Comparison of ENCODE assay signal across 23 cellular contexts in genomic region chr7:120926943-120927346, GRCh38. TPM values are rescaled to one million over a fixed set of nuclear protein-coding genes. Genes with fewer than 3 reads are reported as not detected.
A peak's percentile ranks its signal among the peaks of the same experiment; 100 is the strongest.
DNase-seq lines count a peak whose midpoint lies in the region; ATAC-seq and TF ChIP-seq lines count a peak whose summit lies in the region.
"Had no signal": no experiment of that assay in that cellular context is flagged by ENCODE, and none has a peak within 500 bp of the region (broad histone marks: within the 10 kb centered on the region; RNA-seq: fewer than 3 reads in every experiment).

No MANE protein-coding gene starts in this region.

- no peak overlapping the region for H2AFZ ChIP-seq in trophoblast cell (ENCODE audit: insufficient read depth, low read length, poor library complexity)

- DNase-seq in WTC11 (ENCODE audit: low spot score) (no peak), trophoblast cell (peak; percentile 56 to 72), dermis blood vessel endothelial cell (no peak), NCI-H345 treated with DMSO at 0.1 percent for 48 hours (lab: John Stamatoyannopoulos, UW; ENCODE audit: unreplicated experiment) (no peak)
- no peak for DNase-seq in stimulated activated CD4-positive, alpha-beta T cell treated with anti-CD3 and anti-CD28 coated beads, Interleukin-2, amount 100 ng/mL, for 24 hours
- DNase-seq: activated CD8-positive, alpha-beta memory T cell treated with anti-CD3 and anti-CD28 coated beads, Interleukin-2, amount 10 ng/mL, durations not matched to agents 7 days and 5 days; activated effector memory CD4-positive, alpha-beta T cell treated with anti-CD3 and anti-CD28 coated beads, Interleukin-2, amount 50 U/mL, for 16 hours; Calu3; cerebellar nuclear complex; effector memory CD4-positive, alpha-beta T cell; GDM1; left cardiac atrium; MM.1S; mucosa of descending colon; NCI-H187 treated with DMSO at 0.1 percent for 48 hours; NCI-H510A treated with DMSO at 0.1 percent for 48 hours; stimulated activated CD4-positive, alpha-beta T cell treated with anti-CD3 and anti-CD28 coated beads, Interleukin-15, amount 100 ng/mL, for 24 hours; stimulated activated naive CD4-positive, alpha-beta T cell treated with Interleukin-2 at 50 U/mL for 16 hours; transverse colon had no signal

- no peaks in the 10 kb centered on the region for H3K27me3 ChIP-seq in trophoblast cell (ENCODE audit: insufficient read depth, low read length)
- H3K27me3 ChIP-seq: transverse colon had no signal

- no peaks in the 10 kb centered on the region for H3K79me2 ChIP-seq in trophoblast cell (ENCODE audit: control insufficient read depth, insufficient read depth, low read length, poor library complexity)

- H2BK120ac ChIP-seq in trophoblast cell (ENCODE audit: insufficient read depth, low read length, poor library complexity), result no peak overlapping the region

- no peak overlapping the region for H3K14ac ChIP-seq in trophoblast cell (ENCODE audit: low read length)

- H3K9me3 Mint-ChIP-seq in WTC11, result no peaks in the 10 kb centered on the region

- H3K4me3 ChIP-seq in trophoblast cell (ENCODE audit: low read depth, low read length), result no peak overlapping the region
- H3K4me3 ChIP-seq: mucosa of descending colon, SJSA1, transverse colon had no signal

- peak; percentile 11 for ATAC-seq in GM21390 (IDR thresholded peaks at IDR 0.05; ENCODE audit: unreplicated experiment)
- peak; percentile 19 for ATAC-seq in HG03354 (IDR thresholded peaks at IDR 0.05; ENCODE audit: poor library complexity, severe bottlenecking, unreplicated experiment)
- ATAC-seq in WTC11, result peak; percentile 77
- no peak for ATAC-seq in GM19452 (IDR thresholded peaks at IDR 0.05; ENCODE audit: unreplicated experiment)
- ATAC-seq: activated CD8-positive, alpha-beta memory T cell treated with anti-CD3 and anti-CD28 coated beads, Interleukin-2, amount 10 ng/mL, durations not matched to agents 7 days and 5 days; left cardiac atrium had no signal

- H3K4me3 Mint-ChIP-seq in WTC11, result no peak overlapping the region
- H3K4me3 Mint-ChIP-seq: activated CD8-positive, alpha-beta memory T cell treated with anti-CD3 and anti-CD28 coated beads, Interleukin-2, amount 10 ng/mL, durations not matched to agents 7 days and 5 days had no signal

- H3K79me1 ChIP-seq in trophoblast cell (ENCODE audit: low read length), result no peaks in the 10 kb centered on the region

- no peaks in the 10 kb centered on the region for H3K36me3 ChIP-seq in trophoblast cell (ENCODE audit: control insufficient read depth in 1 of 2, insufficient read depth in 2 of 2, low read length in 2 of 2)
- H3K36me3 ChIP-seq: SJSA1, transverse colon had no signal

- H3K9me3 ChIP-seq in trophoblast cell (ENCODE audit: insufficient read depth, low read depth, low read length), result no peaks in the 10 kb centered on the region
- H3K9me3 ChIP-seq: mucosa of descending colon, SJSA1, transverse colon had no signal

- CTCF ChIA-PET in WTC11 (lab: Charles Lee), result no interaction called here

- no peak overlapping the region for H2BK12ac ChIP-seq in trophoblast cell (ENCODE audit: low read length)

- H3K4ac ChIP-seq in trophoblast cell (ENCODE audit: low read depth, low read length), result no peak overlapping the region

- no peaks in the 10 kb centered on the region for H3K36me3 Mint-ChIP-seq in WTC11
- H3K36me3 Mint-ChIP-seq: activated CD8-positive, alpha-beta memory T cell treated with anti-CD3 and anti-CD28 coated beads, Interleukin-2, amount 10 ng/mL, durations not matched to agents 7 days and 5 days had no signal

- no CpG with 5 or more reads among the region's 2 CpGs for WGBS in trophoblast cell (ENCODE audit: extremely low coverage, insufficient coverage, insufficient read length)

- POLR2A ChIA-PET in WTC11 (lab: Charles Lee), result no interaction called here

- H3K27me3 Mint-ChIP-seq in WTC11 (ENCODE audit: low read depth), result no peaks in the 10 kb centered on the region

- no peak overlapping the region for H4K91ac ChIP-seq in trophoblast cell (ENCODE audit: low read depth, low read length)

- no peak overlapping the region for H2BK5ac ChIP-seq in trophoblast cell (ENCODE audit: low read depth, low read length, poor library complexity)

- H3K23ac ChIP-seq in trophoblast cell (ENCODE audit: low read length), result no peak overlapping the region

- H3K4me1 ChIP-seq in trophoblast cell (ENCODE audit: control insufficient read depth in 1 of 2, insufficient read depth in 2 of 2, low read length in 2 of 2), result no peaks in the 10 kb centered on the region
- H3K4me1 ChIP-seq: SJSA1 had no signal

- TF ChIP-seq CTCF in WTC11 (IDR thresholded peaks at IDR 0.05), result no peak

- H4K8ac ChIP-seq in trophoblast cell (ENCODE audit: low read depth, low read length), result no peak overlapping the region

- H3K9ac ChIP-seq in trophoblast cell (ENCODE audit: low read length), result no peak overlapping the region

- H3K4me1 Mint-ChIP-seq in WTC11, result peaks cover 22% of the 10 kb centered on the region

- H3K4me2 ChIP-seq in trophoblast cell (ENCODE audit: low read length), result no peak overlapping the region

- H2AK5ac ChIP-seq in trophoblast cell (ENCODE audit: low read length), result no peak overlapping the region

- peak overlapping the region; percentile 76 for H3K27ac Mint-ChIP-seq in WTC11
- H3K27ac Mint-ChIP-seq: activated CD8-positive, alpha-beta memory T cell treated with anti-CD3 and anti-CD28 coated beads, Interleukin-2, amount 10 ng/mL, durations not matched to agents 7 days and 5 days had no signal

- no peak overlapping the region for H3K18ac ChIP-seq in trophoblast cell (ENCODE audit: low read length)

- no peak overlapping the region for H3K27ac ChIP-seq in trophoblast cell (ENCODE audit: low read depth, low read length)
- H3K27ac ChIP-seq: SJSA1, transverse colon had no signal

- no peak overlapping the region for H4K12ac ChIP-seq in trophoblast cell (ENCODE audit: low read depth, low read length)

TF ChIP-seq in WTC11, 78 proteins besides CTCF, POLR2A, EP300 and RAD21:
- no peak for TF ChIP-seq ZNF416 (CRISPR knock-in tag; IDR thresholded peaks at IDR 0.05)
- no peak for TF ChIP-seq JUN (CRISPR knock-in tag; IDR thresholded peaks at IDR 0.05)
- TF ChIP-seq FOXP1 (CRISPR knock-in tag; IDR thresholded peaks at IDR 0.05; ENCODE audit: borderline replicate concordance), result no peak
- no peak for TF ChIP-seq RELA (CRISPR knock-in tag; IDR thresholded peaks at IDR 0.05; ENCODE audit: borderline replicate concordance)
- TF ChIP-seq ATF6 (CRISPR knock-in tag; IDR thresholded peaks at IDR 0.05), result no peak

RNA-seq across cellular contexts. Expression of gene ING3, which starts 23.6 kb away (rescaled TPM):
- total RNA-seq in WTC11 (2021), result 12.6 to 14.8 TPM (median 14.2 TPM) in 3 replicates
- polyA plus RNA-seq in trophoblast cell (2013), result 10.3 and 11.2 TPM in 2 replicates
- 35.1 and 39.5 TPM in 2 replicates for total RNA-seq in dermis blood vessel endothelial cell

Comparison
In these comparisons a context has a peak if more than half of its experiments do, and no peak if none do; other contexts are left out.
1. DNase-seq: peak in trophoblast cell (2 of 2); none in WTC11 (single experiment), stimulated activated CD4-positive, alpha-beta T cell treated with anti-CD3 and anti-CD28 coated beads, Interleukin-2, amount 100 ng/mL, for 24 hours (0 of 2), dermis blood vessel endothelial cell (single experiment) and NCI-H345 treated with DMSO at 0.1 percent for 48 hours (single experiment).